ENCODE assay signal across 9 cellular contexts in the genomic region with DNA sequence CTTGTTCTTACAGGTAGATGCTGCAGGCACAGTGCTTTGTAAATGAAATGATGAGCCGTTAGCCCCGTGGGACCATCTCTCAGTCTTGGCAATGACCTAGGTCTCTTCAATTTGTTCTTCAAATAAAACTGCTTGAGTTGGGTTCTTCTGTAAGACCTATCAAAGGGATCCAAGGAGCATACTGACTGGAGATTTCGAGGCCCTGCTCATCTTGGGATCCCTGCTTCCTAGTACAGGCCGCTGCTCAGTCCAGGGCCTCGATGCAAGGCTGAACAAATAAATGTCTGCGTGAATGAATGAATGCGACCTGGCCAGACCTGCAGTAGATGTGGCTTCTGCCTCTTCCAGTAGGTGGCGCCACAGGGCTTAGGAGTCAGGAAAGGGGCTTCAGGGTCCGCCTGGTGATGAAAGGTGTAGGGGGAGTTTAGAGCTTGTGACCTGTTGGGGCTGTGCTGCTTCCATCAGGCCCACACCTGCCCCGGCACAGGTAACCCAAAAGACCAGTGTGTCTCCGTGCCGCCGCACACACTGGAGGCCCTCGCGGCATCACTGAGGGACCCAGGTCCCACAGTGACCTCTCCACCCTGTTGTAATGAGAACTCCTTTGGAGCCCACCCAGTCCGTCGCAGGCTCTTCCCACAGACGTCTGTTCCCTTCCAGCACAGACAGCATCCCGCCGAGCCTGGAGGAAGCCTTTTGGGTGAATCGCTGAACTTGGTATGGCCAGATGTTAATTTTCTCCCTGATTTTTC. TPM values are rescaled to one million over a fixed set of nuclear protein-coding genes. Genes with fewer than 3 reads are reported as not detected.
DNase-seq lines count a peak whose midpoint lies in the region; ATAC-seq and TF ChIP-seq lines count a peak whose summit lies in the region.
"Had no signal": no experiment of that assay in that cellular context is flagged by ENCODE, and none has a peak within 500 bp of the region (broad histone marks: within the 10 kb centered on the region; RNA-seq: fewer than 3 reads in every experiment).

No MANE protein-coding gene starts in this region.

- H3K9me3 ChIP-seq in ovary: no peaks in the 10 kb centered on the region

- TF ChIP-seq CTCF in WTC11 (IDR thresholded peaks at IDR 0.05) (peak; percentile 90), fibroblast of pulmonary artery (IDR thresholded peaks at IDR 0.05; ENCODE audit: low read length, missing control alignments) (peak; percentile 86), ovary (IDR thresholded peaks at IDR 0.05) (peak in 2 of 3 donors; percentile 30 to 32)

- H3K36me3 ChIP-seq in ovary: no peaks in the 10 kb centered on the region

- H3K4me3 ChIP-seq in fibroblast of pulmonary artery (replicated peaks; ENCODE audit: low read depth, low read length) (no peak overlapping the region), ovary (no peak overlapping the region)

- intact Hi-C loops in ovary (cut with DNase I): loop anchor here (10.0 kb wide), 4 partner anchors 108 to 528 kb away; no protein-coding TSS in a partner anchor

- no peak for TF ChIP-seq EP300 in ovary (IDR thresholded peaks at IDR 0.05)

- no peak for TF ChIP-seq POLR2A in ovary (IDR thresholded peaks at IDR 0.05)

- H3K27me3 ChIP-seq in ovary: no peaks in the 10 kb centered on the region

- no peak overlapping the region for H3K27ac ChIP-seq in ovary

- H3K9me3 Mint-ChIP-seq in WTC11: no peaks in the 10 kb centered on the region
- H3K9me3 Mint-ChIP-seq: activated naive CD4-positive, alpha-beta T cell treated with anti-CD3 and anti-CD28 coated beads, Interleukin-2, amount 50 U/mL, for 24 hours had no signal

- peaks cover 27% of the 10 kb centered on the region for H3K4me1 Mint-ChIP-seq in WTC11

- peaks cover 38% of the 10 kb centered on the region for H3K27me3 Mint-ChIP-seq in WTC11 (ENCODE audit: low read depth)

- peak; percentile 73 for ATAC-seq in WTC11
- no peak for ATAC-seq in GM19351 (IDR thresholded peaks at IDR 0.05; ENCODE audit: unreplicated experiment)
- ATAC-seq in GM21367 (IDR thresholded peaks at IDR 0.05; ENCODE audit: unreplicated experiment): no peak

- POLR2A ChIA-PET in WTC11 (lab: Charles Lee): no interaction called here

- DNase-seq in NK-92 treated with Interleukin-12 subunit alpha and Interleukin-12 subunit beta, amount 100 ng/mL, for 24 hours (lab: John Stamatoyannopoulos, UW): peak; percentile 7
- DNase-seq in NK-92 (lab: John Stamatoyannopoulos, UW; ENCODE audit: unreplicated experiment): no peak
- DNase-seq in NCI-H1092 treated with DMSO at 0.1 percent for 48 hours (lab: John Stamatoyannopoulos, UW): peak; percentile 70
- DNase-seq in WTC11 (ENCODE audit: low spot score): peak; percentile 97
- peak; percentile 66 for DNase-seq in fibroblast of pulmonary artery (ENCODE audit: low read depth)
- DNase-seq in ovary: peak in 4 of 5 donors; percentile 62 to 69 (median 66)

- CTCF ChIA-PET in WTC11 (lab: Charles Lee): interaction anchor here (0.5 to 3.6 kb wide), 75 partner anchors 9 to 596 kb away, joined by 3 to 169 read pairs (median 4); no protein-coding TSS in a partner anchor

- no peak overlapping the region for H3K27ac Mint-ChIP-seq in WTC11
- H3K27ac Mint-ChIP-seq: activated naive CD4-positive, alpha-beta T cell treated with anti-CD3 and anti-CD28 coated beads, Interleukin-2, amount 50 U/mL, for 24 hours had no signal

- WGBS in ovary, 3 donors: 71 to 76% (median 75%) methylated on average over 21 of the region's 21 CpGs

- H3K36me3 Mint-ChIP-seq in WTC11: no peaks in the 10 kb centered on the region
- H3K36me3 Mint-ChIP-seq: activated naive CD4-positive, alpha-beta T cell treated with anti-CD3 and anti-CD28 coated beads, Interleukin-2, amount 50 U/mL, for 24 hours had no signal

- peaks cover 4% of the 10 kb centered on the region for H3K4me1 ChIP-seq in ovary (ENCODE audit: insufficient read depth)

- no peak overlapping the region for H3K4me3 Mint-ChIP-seq in WTC11
- H3K4me3 Mint-ChIP-seq: activated naive CD4-positive, alpha-beta T cell treated with anti-CD3 and anti-CD28 coated beads, Interleukin-2, amount 50 U/mL, for 24 hours had no signal

TF ChIP-seq in WTC11, 78 proteins besides CTCF, POLR2A, EP300 and RAD21 (continues in another document):
- TF ChIP-seq CREB1 (CRISPR knock-in tag; IDR thresholded peaks at IDR 0.05): no peak
- TF ChIP-seq NFYB (CRISPR knock-in tag; conservative IDR thresholded peaks at IDR 0.05; ENCODE audit: low read depth): no peak
- TF ChIP-seq CBFB (CRISPR knock-in tag; IDR thresholded peaks at IDR 0.05; ENCODE audit: low read depth): no peak
- TF ChIP-seq, protein P1, sequence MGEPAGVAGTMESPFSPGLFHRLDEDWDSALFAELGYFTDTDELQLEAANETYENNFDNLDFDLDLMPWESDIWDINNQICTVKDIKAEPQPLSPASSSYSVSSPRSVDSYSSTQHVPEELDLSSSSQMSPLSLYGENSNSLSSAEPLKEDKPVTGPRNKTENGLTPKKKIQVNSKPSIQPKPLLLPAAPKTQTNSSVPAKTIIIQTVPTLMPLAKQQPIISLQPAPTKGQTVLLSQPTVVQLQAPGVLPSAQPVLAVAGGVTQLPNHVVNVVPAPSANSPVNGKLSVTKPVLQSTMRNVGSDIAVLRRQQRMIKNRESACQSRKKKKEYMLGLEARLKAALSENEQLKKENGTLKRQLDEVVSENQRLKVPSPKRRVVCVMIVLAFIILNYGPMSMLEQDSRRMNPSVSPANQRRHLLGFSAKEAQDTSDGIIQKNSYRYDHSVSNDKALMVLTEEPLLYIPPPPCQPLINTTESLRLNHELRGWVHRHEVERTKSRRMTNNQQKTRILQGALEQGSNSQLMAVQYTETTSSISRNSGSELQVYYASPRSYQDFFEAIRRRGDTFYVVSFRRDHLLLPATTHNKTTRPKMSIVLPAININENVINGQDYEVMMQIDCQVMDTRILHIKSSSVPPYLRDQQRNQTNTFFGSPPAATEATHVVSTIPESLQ (CRISPR knock-in tag; IDR thresholded peaks at IDR 0.05): no peak
- TF ChIP-seq NR1H2 (CRISPR knock-in tag; IDR thresholded peaks at IDR 0.05): no peak
- TF ChIP-seq, protein P2, sequence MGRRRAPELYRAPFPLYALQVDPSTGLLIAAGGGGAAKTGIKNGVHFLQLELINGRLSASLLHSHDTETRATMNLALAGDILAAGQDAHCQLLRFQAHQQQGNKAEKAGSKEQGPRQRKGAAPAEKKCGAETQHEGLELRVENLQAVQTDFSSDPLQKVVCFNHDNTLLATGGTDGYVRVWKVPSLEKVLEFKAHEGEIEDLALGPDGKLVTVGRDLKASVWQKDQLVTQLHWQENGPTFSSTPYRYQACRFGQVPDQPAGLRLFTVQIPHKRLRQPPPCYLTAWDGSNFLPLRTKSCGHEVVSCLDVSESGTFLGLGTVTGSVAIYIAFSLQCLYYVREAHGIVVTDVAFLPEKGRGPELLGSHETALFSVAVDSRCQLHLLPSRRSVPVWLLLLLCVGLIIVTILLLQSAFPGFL (CRISPR knock-in tag; IDR thresholded peaks at IDR 0.05; ENCODE audit: borderline replicate concordance): no peak
- TF ChIP-seq, protein P3, sequence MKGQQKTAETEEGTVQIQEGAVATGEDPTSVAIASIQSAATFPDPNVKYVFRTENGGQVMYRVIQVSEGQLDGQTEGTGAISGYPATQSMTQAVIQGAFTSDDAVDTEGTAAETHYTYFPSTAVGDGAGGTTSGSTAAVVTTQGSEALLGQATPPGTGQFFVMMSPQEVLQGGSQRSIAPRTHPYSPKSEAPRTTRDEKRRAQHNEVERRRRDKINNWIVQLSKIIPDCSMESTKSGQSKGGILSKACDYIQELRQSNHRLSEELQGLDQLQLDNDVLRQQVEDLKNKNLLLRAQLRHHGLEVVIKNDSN (CRISPR knock-in tag; IDR thresholded peaks at IDR 0.05): no peak
- peak; percentile 22; the same call in 1 of the 2 replicates for TF ChIP-seq ETV6 (CRISPR knock-in tag; IDR thresholded peaks at IDR 0.05)
- TF ChIP-seq RORB (CRISPR knock-in tag; IDR thresholded peaks at IDR 0.05): no peak
- TF ChIP-seq ZNF138 (CRISPR knock-in tag; conservative IDR thresholded peaks at IDR 0.05): peak; percentile 40; the same call in 1 of the 2 replicates
- TF ChIP-seq, protein P4, sequence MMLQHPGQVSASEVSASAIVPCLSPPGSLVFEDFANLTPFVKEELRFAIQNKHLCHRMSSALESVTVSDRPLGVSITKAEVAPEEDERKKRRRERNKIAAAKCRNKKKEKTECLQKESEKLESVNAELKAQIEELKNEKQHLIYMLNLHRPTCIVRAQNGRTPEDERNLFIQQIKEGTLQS (CRISPR knock-in tag; conservative IDR thresholded peaks at IDR 0.05): no peak
- TF ChIP-seq FOXP1 (CRISPR knock-in tag; IDR thresholded peaks at IDR 0.05; ENCODE audit: borderline replicate concordance): peak; percentile 43; the same call in 1 of the 2 replicates
- no peak for TF ChIP-seq GTF2I (CRISPR knock-in tag; conservative IDR thresholded peaks at IDR 0.05)
- TF ChIP-seq, protein P5, sequence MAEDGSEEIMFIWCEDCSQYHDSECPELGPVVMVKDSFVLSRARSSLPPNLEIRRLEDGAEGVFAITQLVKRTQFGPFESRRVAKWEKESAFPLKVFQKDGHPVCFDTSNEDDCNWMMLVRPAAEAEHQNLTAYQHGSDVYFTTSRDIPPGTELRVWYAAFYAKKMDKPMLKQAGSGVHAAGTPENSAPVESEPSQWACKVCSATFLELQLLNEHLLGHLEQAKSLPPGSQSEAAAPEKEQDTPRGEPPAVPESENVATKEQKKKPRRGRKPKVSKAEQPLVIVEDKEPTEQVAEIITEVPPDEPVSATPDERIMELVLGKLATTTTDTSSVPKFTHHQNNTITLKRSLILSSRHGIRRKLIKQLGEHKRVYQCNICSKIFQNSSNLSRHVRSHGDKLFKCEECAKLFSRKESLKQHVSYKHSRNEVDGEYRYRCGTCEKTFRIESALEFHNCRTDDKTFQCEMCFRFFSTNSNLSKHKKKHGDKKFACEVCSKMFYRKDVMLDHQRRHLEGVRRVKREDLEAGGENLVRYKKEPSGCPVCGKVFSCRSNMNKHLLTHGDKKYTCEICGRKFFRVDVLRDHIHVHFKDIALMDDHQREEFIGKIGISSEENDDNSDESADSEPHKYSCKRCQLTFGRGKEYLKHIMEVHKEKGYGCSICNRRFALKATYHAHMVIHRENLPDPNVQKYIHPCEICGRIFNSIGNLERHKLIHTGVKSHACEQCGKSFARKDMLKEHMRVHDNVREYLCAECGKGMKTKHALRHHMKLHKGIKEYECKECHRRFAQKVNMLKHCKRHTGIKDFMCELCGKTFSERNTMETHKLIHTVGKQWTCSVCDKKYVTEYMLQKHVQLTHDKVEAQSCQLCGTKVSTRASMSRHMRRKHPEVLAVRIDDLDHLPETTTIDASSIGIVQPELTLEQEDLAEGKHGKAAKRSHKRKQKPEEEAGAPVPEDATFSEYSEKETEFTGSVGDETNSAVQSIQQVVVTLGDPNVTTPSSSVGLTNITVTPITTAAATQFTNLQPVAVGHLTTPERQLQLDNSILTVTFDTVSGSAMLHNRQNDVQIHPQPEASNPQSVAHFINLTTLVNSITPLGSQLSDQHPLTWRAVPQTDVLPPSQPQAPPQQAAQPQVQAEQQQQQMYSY (CRISPR knock-in tag; IDR thresholded peaks at IDR 0.05): no peak

RNA-seq across cellular contexts. Expression of a gene that starts 4.4 kb away (rescaled TPM):
- 1.7 to 2.2 TPM (median 2.1 TPM) in 3 replicates for total RNA-seq in WTC11 (2021)
- total RNA-seq in ovary: 1 to 10 TPM; 2.5 to 6.8 (median 3.7) TPM
- 1 to 10 TPM; 2.2 to 8.3 TPM for polyA plus RNA-seq in ovary

RNA-seq across cellular contexts. Expression of a gene that starts 53.0 kb away (rescaled TPM):
- 19.4 to 25.1 TPM (median 23.3 TPM) in 3 replicates for total RNA-seq in WTC11 (2021)
- 10 to 100 TPM; 13.5 to 20.8 (median 17.2) TPM for total RNA-seq in ovary
- 10 to 100 TPM; 15.2 to 22.9 TPM for polyA plus RNA-seq in ovary

Comparison
In these comparisons a context has a peak if more than half of its experiments do, and no peak if none do; other contexts are left out.
1. CTCF ChIP-seq: peak in every context shown above with its lines; median percentile 90 in WTC11; 86 in fibroblast of pulmonary artery; 31 in ovary.